Comparison of ENCODE assay signal across 21 cellular contexts in genomic region chr7:36285276-36285675, GRCh38.
A peak's percentile ranks its signal among the peaks of the same experiment; 100 is the strongest.
DNase-seq lines count a peak whose midpoint lies in the region; ATAC-seq lines count a peak whose summit lies in the region.
"Had no signal": no experiment of that assay in that cellular context is flagged by ENCODE, and none has a peak within 500 bp of the region (broad histone marks: within the 10 kb centered on the region; RNA-seq: fewer than 3 reads in every experiment).

No MANE protein-coding gene starts in this region.

- H3K4me1 ChIP-seq in subcutaneous abdominal adipose tissue (ENCODE audit: control insufficient read depth in 5 of 5, insufficient read depth in 5 of 5, low read length in 5 of 5): peaks cover 17 to 83% (median 79%) of the 10 kb centered on the region in 5 donors

- no peak overlapping the region for H3K4me3 Mint-ChIP-seq in activated naive CD4-positive, alpha-beta T cell treated with anti-CD3 and anti-CD28 coated beads, Interleukin-2, amount 10 ng/mL, durations not matched to agents 7 days and 5 days
- no peak overlapping the region for H3K4me3 Mint-ChIP-seq in T-cell

- H3K27me3 Mint-ChIP-seq in activated naive CD4-positive, alpha-beta T cell treated with anti-CD3 and anti-CD28 coated beads, Interleukin-2, amount 10 ng/mL, durations not matched to agents 7 days and 5 days: peaks cover 4% of the 10 kb centered on the region
- H3K27me3 Mint-ChIP-seq in T-cell: no peaks in the 10 kb centered on the region

- H3K36me3 Mint-ChIP-seq in activated naive CD4-positive, alpha-beta T cell treated with anti-CD3 and anti-CD28 coated beads, Interleukin-2, amount 10 ng/mL, durations not matched to agents 7 days and 5 days: peaks cover 8% of the 10 kb centered on the region
- no peaks in the 10 kb centered on the region for H3K36me3 Mint-ChIP-seq in T-cell

- H3K27me3 ChIP-seq in subcutaneous abdominal adipose tissue (ENCODE audit: control insufficient read depth in 5 of 5, insufficient read depth in 4 of 5, low read length in 5 of 5): no peaks in the 10 kb centered on the region
- H3K27me3 ChIP-seq: SJSA1 had no signal

- no peaks in the 10 kb centered on the region for H3K9me3 ChIP-seq in subcutaneous abdominal adipose tissue (ENCODE audit: control insufficient read depth in 5 of 5, low read length in 5 of 5)
- H3K9me3 ChIP-seq: SJSA1 had no signal

- H3K36me3 ChIP-seq in subcutaneous abdominal adipose tissue (ENCODE audit: control insufficient read depth in 5 of 5, insufficient read depth in 5 of 5, low read length in 5 of 5): peaks cover 4 to 48% (median 39%) of the 10 kb centered on the region in 5 donors

- H3K4me3 ChIP-seq in subcutaneous abdominal adipose tissue (ENCODE audit: low read depth in 1 of 5, low read length in 5 of 5): no peak overlapping the region
- H3K4me3 ChIP-seq: SJSA1 had no signal

- H3K9me3 Mint-ChIP-seq in activated naive CD4-positive, alpha-beta T cell treated with anti-CD3 and anti-CD28 coated beads, Interleukin-2, amount 10 ng/mL, durations not matched to agents 7 days and 5 days: no peaks in the 10 kb centered on the region
- no peaks in the 10 kb centered on the region for H3K9me3 Mint-ChIP-seq in T-cell

- peak overlapping the region; percentile 19 for H3K27ac Mint-ChIP-seq in activated naive CD4-positive, alpha-beta T cell treated with anti-CD3 and anti-CD28 coated beads, Interleukin-2, amount 10 ng/mL, durations not matched to agents 7 days and 5 days
- peak overlapping the region; percentile 16 to 51 for H3K27ac Mint-ChIP-seq in T-cell

- ATAC-seq in T-cell (replicated peaks in 1 of 4) (no peak), GM18909 (IDR thresholded peaks at IDR 0.05; ENCODE audit: poor library complexity, unreplicated experiment) (no peak)
- ATAC-seq: activated CD4-positive, CD25-positive, alpha-beta regulatory T cell treated with anti-CD3 and anti-CD28 coated beads, Interleukin-2, amount 50 U/mL, for 24 hours had no signal

- peaks cover 69% of the 10 kb centered on the region for H3K4me1 Mint-ChIP-seq in activated naive CD4-positive, alpha-beta T cell treated with anti-CD3 and anti-CD28 coated beads, Interleukin-2, amount 10 ng/mL, durations not matched to agents 7 days and 5 days
- H3K4me1 Mint-ChIP-seq in T-cell: peaks cover 66 to 91% (median 79%) of the 10 kb centered on the region in 3 donors

- peak overlapping the region; percentile 79 for H3K27ac ChIP-seq in subcutaneous abdominal adipose tissue (ENCODE audit: low read depth, low read length)
- H3K27ac ChIP-seq: SJSA1 had no signal

- no peak for DNase-seq in activated naive CD4-positive, alpha-beta T cell treated with anti-CD3 and anti-CD28 coated beads, Interleukin-2, amount 10 ng/mL, durations not matched to agents 7 days and 5 days
- no peak for DNase-seq in activated naive CD4-positive, alpha-beta T cell treated with Interleukin-2 at 50 U/mL for 16 hours
- DNase-seq in T-cell: no peak
- DNase-seq in left kidney (ENCODE audit: low read depth, low spot score): peak; percentile 66
- no peak for DNase-seq in NCI-H2081 (lab: John Stamatoyannopoulos, UW)
- DNase-seq in activated CD8-positive, alpha-beta memory T cell treated with anti-CD3 and anti-CD28 coated beads, Interleukin-2, amount 50 U/mL, for 4 hours: no peak
- DNase-seq: activated gamma-delta T cell; amniotic stem cell; caudate nucleus; DMS53; hippocampal formation; KBM-7; NCI-H1092; NCI-H2107; NCI-H526; stimulated activated naive CD4-positive, alpha-beta T cell; T-helper 9 cell had no signal

- peak overlapping the region in 3 of 5 donors; percentile 4 to 21 (median 16) for H3K9ac ChIP-seq in subcutaneous abdominal adipose tissue (ENCODE audit: low read length in 5 of 5)

- CTCF ChIA-PET in activated naive CD4-positive, alpha-beta T cell treated with anti-CD3 and anti-CD28 coated beads, Interleukin-2, amount 10 ng/mL, durations not matched to agents 7 days and 5 days (lab: Charles Lee): interaction anchor here (0.9 to 1.6 kb wide), 3 partner anchors 20 to 309 kb away, joined by 3 to 4 read pairs (median 3); no protein-coding TSS in a partner anchor
- CTCF ChIA-PET in T-cell (lab: Charles Lee): interaction anchor here in 1 of 2 donors (0.5 to 1.2 kb wide), 2 partner anchors 82 to 907 kb away, joined by 4 to 5 read pairs; a partner anchor contains a TSS

- POLR2A ChIA-PET in T-cell (lab: Charles Lee): no interaction called here
